ENCODE assay signal across 23 cellular contexts in genomic region chr10:19847321-19847720, GRCh38. TPM values are rescaled to one million over a fixed set of nuclear protein-coding genes. Genes with fewer than 3 reads are reported as not detected.
DNase-seq lines count a peak whose midpoint lies in the region; ATAC-seq and TF ChIP-seq lines count a peak whose summit lies in the region.
"Had no signal": no experiment of that assay in that cellular context is flagged by ENCODE, and none has a peak within 500 bp of the region (broad histone marks: within the 10 kb centered on the region; RNA-seq: fewer than 3 reads in every experiment).

No MANE protein-coding gene starts in this region.

- in situ Hi-C loops in IMR-90 (cut with MboI; ENCODE audit: low sequenced_read_pairs): no loop called here
- in situ Hi-C loops in mammary epithelial cell (cut with MboI; ENCODE audit: low sequenced_read_pairs in 2 of 2): no loop called here

- no peak overlapping the region for H4K5ac ChIP-seq in IMR-90 (ENCODE audit: low read depth, low read length)

- H3K4me1 ChIP-seq in IMR-90 (ENCODE audit: control insufficient read depth, insufficient read depth, low read length): peaks cover 2% of the 10 kb centered on the region
- H3K4me1 ChIP-seq in mammary epithelial cell (ENCODE audit: insufficient read depth, low read length): peaks cover 22% of the 10 kb centered on the region
- peaks cover 10% of the 10 kb centered on the region for H3K4me1 ChIP-seq in hepatocyte (ENCODE audit: insufficient read depth)
- H3K4me1 ChIP-seq in aorta (ENCODE audit: control insufficient read depth in 1 of 2, insufficient read depth in 2 of 2, low read length in 2 of 2): peaks cover 3 to 14% of the 10 kb centered on the region in 2 donors
- H3K4me1 ChIP-seq: upper lobe of right lung had no signal

- no peak for TF ChIP-seq RAD21 in IMR-90 (IDR thresholded peaks at IDR 0.05; ENCODE audit: low read length)

- peak; percentile 59 for DNase-seq in IMR-90
- DNase-seq in mammary epithelial cell: peak; percentile 95
- DNase-seq in hepatocyte (ENCODE audit: low spot score): peak; percentile 22
- peak; percentile 83 for DNase-seq in retinal pigment epithelial cell (ENCODE audit: low read depth)
- no peak for DNase-seq in NCI-H2171 (lab: John Stamatoyannopoulos, UW)
- DNase-seq in AML-193 (lab: John Stamatoyannopoulos, UW): no peak
- DNase-seq in aorta: no peak
- DNase-seq: activated B cell treated with CpG ODN at 0.5 μM for 24 hours; activated CD4-positive, alpha-beta memory T cell treated with anti-CD3 and anti-CD28 coated beads, Interleukin-2, amount 10 ng/mL, durations not matched to agents 7 days and 5 days; activated naive CD4-positive, alpha-beta T cell treated with anti-CD3 and anti-CD28 coated beads, Interleukin-2, amount 10 ng/mL, durations not matched to agents 7 days and 5 days; activated T-cell treated with anti-CD3 and anti-CD28 coated beads, Interleukin-2, amount 50 U/mL, for 1 hour; C1 segment of cervical spinal cord; dermis blood vessel endothelial cell; immature natural killer cell; Kasumi-1; naive B cell; SHP77 treated with DMSO at 0.1 percent for 48 hours; stomach; upper lobe of right lung had no signal

- CTCF ChIA-PET in IMR-90 (lab: Yijun Ruan, JAX) (no interaction called here), mammary epithelial cell (lab: Charles Lee; ENCODE audit: low non-redundant PET) (no interaction called here)

- no peak overlapping the region for H2BK5ac ChIP-seq in IMR-90 (ENCODE audit: low read depth, low read length, poor library complexity, severe bottlenecking)

- no peak overlapping the region for H4K8ac ChIP-seq in IMR-90 (ENCODE audit: low read depth in 2 of 2, low read length in 2 of 2)

- no peak overlapping the region for H3K14ac ChIP-seq in IMR-90 (replicated peaks; ENCODE audit: low read depth, low read length)

- H3K23ac ChIP-seq in IMR-90 (ENCODE audit: low read depth, low read length): no peak overlapping the region

- H2AK5ac ChIP-seq in IMR-90 (ENCODE audit: low read depth, low read length): no peak overlapping the region

- H2AK9ac ChIP-seq in IMR-90 (replicated peaks; ENCODE audit: low read depth, low read length, poor library complexity): no peak overlapping the region

- intact Hi-C loops in IMR-90 (cut with micrococcal nuclease): no loop called here
- intact Hi-C loops in mammary epithelial cell (cut with micrococcal nuclease): loop anchor here (2.0 kb wide), 1 partner anchor 71 kb away; no protein-coding TSS in a partner anchor
- intact Hi-C loops in aorta (cut with DNase I): no loop called here

- H3K18ac ChIP-seq in IMR-90 (ENCODE audit: low read depth, low read length): no peak overlapping the region

- no peaks in the 10 kb centered on the region for H3K79me1 ChIP-seq in IMR-90 (ENCODE audit: low read depth in 1 of 2, low read length in 2 of 2)

- no peaks in the 10 kb centered on the region for H3K9me2 ChIP-seq in hepatocyte (replicated peaks; ENCODE audit: insufficient read depth)

- H3K36me3 ChIP-seq in IMR-90 (ENCODE audit: control insufficient read depth, insufficient read depth, low read length) (no peaks in the 10 kb centered on the region), mammary epithelial cell (ENCODE audit: insufficient read depth, low read length) (no peaks in the 10 kb centered on the region), hepatocyte (replicated peaks; ENCODE audit: insufficient read depth, low read depth) (no peaks in the 10 kb centered on the region), aorta (ENCODE audit: control insufficient read depth in 1 of 2, insufficient read depth in 2 of 2, low read length in 1 of 2) (no peaks in the 10 kb centered on the region)
- H3K36me3 ChIP-seq: stomach, upper lobe of right lung had no signal

- H3K9me3 ChIP-seq in IMR-90 (ENCODE audit: control insufficient read depth, insufficient read depth, low read length) (no peaks in the 10 kb centered on the region), mammary epithelial cell (replicated peaks; ENCODE audit: insufficient read depth, low read length) (no peaks in the 10 kb centered on the region), hepatocyte (ENCODE audit: low read depth) (no peaks in the 10 kb centered on the region), aorta (ENCODE audit: control insufficient read depth, low read length) (no peaks in the 10 kb centered on the region)
- H3K9me3 ChIP-seq: stomach, upper lobe of right lung had no signal

- H2BK120ac ChIP-seq in IMR-90 (ENCODE audit: low read depth, low read length): no peak overlapping the region

- H3K27ac ChIP-seq in IMR-90 (ENCODE audit: insufficient read depth, low read length) (no peak overlapping the region), mammary epithelial cell (ENCODE audit: insufficient read depth, low read depth, low read length) (peak overlapping the region; percentile 77), hepatocyte (no peak overlapping the region), aorta (ENCODE audit: low read depth in 1 of 2, low read length in 2 of 2) (no peak overlapping the region)
- H3K27ac ChIP-seq: parathyroid adenoma, stomach, upper lobe of right lung had no signal

- H3K4me2 ChIP-seq in IMR-90 (ENCODE audit: low read depth, low read length) (no peak overlapping the region), mammary epithelial cell (ENCODE audit: insufficient read depth, low read depth, low read length) (peak overlapping the region; percentile 70), hepatocyte (no peak overlapping the region)

- H3K9ac ChIP-seq in IMR-90 (ENCODE audit: low read depth, low read length): no peak overlapping the region
- no peak overlapping the region for H3K9ac ChIP-seq in mammary epithelial cell (ENCODE audit: insufficient read depth, low read length)
- H3K9ac ChIP-seq: parathyroid adenoma had no signal

- no peak overlapping the region for H3K4ac ChIP-seq in IMR-90 (ENCODE audit: low read depth, low read length)

- 0% methylated on average over 1 of the region's 4 CpGs; no CpG with 5 or more reads in 1 of the 2 experiments for WGBS in IMR-90 (ENCODE audit: extremely low coverage in 2 of 2, insufficient read length in 1 of 2), 2 experiments
- WGBS in mammary epithelial cell (ENCODE audit: low coverage, missing lambda C conversion rate): 0% methylated on average over 3 of the region's 4 CpGs
- WGBS in hepatocyte (ENCODE audit: low lambda C conversion rate, missing lambda C conversion rate): 75% methylated on average over 4 of the region's 4 CpGs
- 24 to 33% methylated on average over 4 of the region's 4 CpGs for WGBS in aorta, 2 donors

- no peak overlapping the region for H2BK20ac ChIP-seq in IMR-90 (ENCODE audit: low read depth, low read length)

- H3K27me3 ChIP-seq in IMR-90 (ENCODE audit: control insufficient read depth, insufficient read depth, low read length) (no peaks in the 10 kb centered on the region), mammary epithelial cell (ENCODE audit: insufficient read depth, low read length) (no peaks in the 10 kb centered on the region), hepatocyte (no peaks in the 10 kb centered on the region), aorta (ENCODE audit: control insufficient read depth in 1 of 2, insufficient read depth in 2 of 2, low read length in 1 of 2) (no peaks in the 10 kb centered on the region)
- H3K27me3 ChIP-seq: stomach, upper lobe of right lung had no signal

- POLR2A ChIA-PET in IMR-90 (lab: Charles Lee; ENCODE audit: unreplicated experiment): no interaction called here

- H4K20me1 ChIP-seq in IMR-90 (ENCODE audit: insufficient read depth, low read length) (no peaks in the 10 kb centered on the region), mammary epithelial cell (ENCODE audit: insufficient read depth, low read length) (no peaks in the 10 kb centered on the region), hepatocyte (ENCODE audit: insufficient read depth, poor library complexity, severe bottlenecking) (no peaks in the 10 kb centered on the region)

- ATAC-seq in IMR-90 (ENCODE audit: low read depth) (peak; percentile 78), GM19463 (IDR thresholded peaks at IDR 0.05; ENCODE audit: unreplicated experiment) (no peak), aorta (ENCODE audit: low FRiP score) (no peak)

- dilution Hi-C loops in IMR-90 (cut with HindIII; ENCODE audit: low sequenced_read_pairs, unreplicated experiment) (no loop called here), mammary epithelial cell (cut with HindIII; ENCODE audit: low sequenced_read_pairs) (no loop called here)

- no peak for TF ChIP-seq POLR2A in IMR-90 (IDR thresholded peaks at IDR 0.05; ENCODE audit: low read depth, low read length)

- no peak overlapping the region for H2BK15ac ChIP-seq in IMR-90 (ENCODE audit: low read depth, low read length)

- TF ChIP-seq CTCF in IMR-90 (conservative IDR thresholded peaks at IDR 0.05; ENCODE audit: low read depth, low read length) (no peak), mammary epithelial cell (conservative IDR thresholded peaks at IDR 0.05 in 1 of 2, IDR thresholded peaks at IDR 0.05 in 1 of 2; ENCODE audit: extremely low read depth in 1 of 2, insufficient read depth in 1 of 2, low read depth in 1 of 2, low read length in 2 of 2) (no peak), hepatocyte (IDR thresholded peaks at IDR 0.05; ENCODE audit: poor library complexity) (no peak), retinal pigment epithelial cell (conservative IDR thresholded peaks at IDR 0.05; ENCODE audit: low read depth, low read length) (no peak)

- H3K4me3 ChIP-seq in IMR-90 (ENCODE audit: insufficient read depth, low read depth, low read length) (no peak overlapping the region), mammary epithelial cell (replicated peaks in 1 of 3; ENCODE audit: insufficient read depth in 1 of 3, low read depth in 2 of 3, low read length in 3 of 3) (no peak overlapping the region), hepatocyte (no peak overlapping the region), retinal pigment epithelial cell (ENCODE audit: low read length) (no peak overlapping the region), aorta (ENCODE audit: low read length in 2 of 2) (no peak overlapping the region)
- H3K4me3 ChIP-seq: lung, stomach, upper lobe of right lung had no signal

- no peaks in the 10 kb centered on the region for H3K79me2 ChIP-seq in mammary epithelial cell (ENCODE audit: insufficient read depth, low read length)
- no peaks in the 10 kb centered on the region for H3K79me2 ChIP-seq in hepatocyte

- H3K56ac ChIP-seq in IMR-90 (ENCODE audit: extremely low read depth, insufficient read depth, low read length): no peak overlapping the region

- no peak overlapping the region for H4K91ac ChIP-seq in IMR-90 (ENCODE audit: insufficient read depth, low read depth, low read length)

- H2AFZ ChIP-seq in IMR-90 (replicated peaks; ENCODE audit: low read length, poor library complexity) (no peak overlapping the region), mammary epithelial cell (ENCODE audit: low read depth, low read length) (peak overlapping the region; percentile 56), hepatocyte (no peak overlapping the region)
- H2AFZ ChIP-seq: parathyroid adenoma had no signal

- H3K9me1 ChIP-seq in IMR-90 (ENCODE audit: insufficient read depth, low read length): no peaks in the 10 kb centered on the region

- BruUV-seq in IMR-90 (replicated peaks; lab: Mats Ljungman, UMichigan): no TSS peak
- BruUV-seq in mammary epithelial cell (replicated peaks; lab: Mats Ljungman, UMichigan): no TSS peak

RNA-seq across cellular contexts. Expression of gene PLXDC2, which starts 31.1 kb away (rescaled TPM):
- 5.0 and 6.1 TPM in 2 replicates for total RNA-seq in IMR-90 (2012; rRNA removed)
- polyA plus RNA-seq in IMR-90 (2012; rRNA removed): 3.2 and 3.6 TPM in 2 replicates
- polyA plus RNA-seq in IMR-90 (2012; cell fraction: cytosol; rRNA removed): 0.96 and 1.1 TPM in 2 replicates
- 0.74 and 1.9 TPM in 2 replicates for polyA plus RNA-seq in IMR-90 (2012; cell fraction: nucleus; rRNA removed; ENCODE audit: low replicate concordance)
- 100 to 1,000 TPM in 1 of 2 donors, 10 to 100 TPM in 1; 20.0 to 124 TPM for total RNA-seq in mammary epithelial cell
- polyA plus RNA-seq in mammary epithelial cell: 13.0 TPM
- polyA minus RNA-seq in mammary epithelial cell: 24.5 TPM
- total RNA-seq in hepatocyte: 40.9 and 52.2 TPM in 2 replicates
- 39.9 and 40.4 TPM in 2 replicates for polyA plus RNA-seq in hepatocyte
- total RNA-seq in aorta: 100 to 1,000 TPM in 1 of 2 donors, 10 to 100 TPM in 1; 87.1 to 155 TPM
- 10 to 100 TPM; 14.7 to 27.7 TPM for polyA plus RNA-seq in aorta
- total RNA-seq: activated CD4-positive, alpha-beta memory T cell treated with anti-CD3 and anti-CD28 coated beads, Interleukin-2, amount 10 ng/mL, durations not matched to agents 7 days and 5 days; OCI-LY7 had no signal

Comparison
In these comparisons a context has a peak if more than half of its experiments do, and no peak if none do; other contexts are left out.
1. DNase-seq: peak in IMR-90 (single experiment), mammary epithelial cell (single experiment), hepatocyte (single experiment) and retinal pigment epithelial cell (single experiment); none in NCI-H2171 (single experiment), AML-193 (0 of 2) and aorta (0 of 2).